Comparison of ENCODE assay signal across 9 cellular contexts in genomic region chr3:63914312-63914711, GRCh38. TPM values are rescaled to one million over a fixed set of nuclear protein-coding genes. Genes with fewer than 3 reads are reported as not detected.
DNase-seq lines count a peak whose midpoint lies in the region; ATAC-seq, FAIRE-seq and TF ChIP-seq lines count a peak whose summit lies in the region.
"Had no signal": no experiment of that assay in that cellular context is flagged by ENCODE, and none has a peak within 500 bp of the region (broad histone marks: within the 10 kb centered on the region; RNA-seq: fewer than 3 reads in every experiment).

No MANE protein-coding gene starts in this region.

- in situ Hi-C loops in GM13976 (cut with MboI; ENCODE audit: low sequenced_read_pairs, unreplicated experiment), result no loop called here

- peak overlapping the region in 4 of 6 donors; percentile 60 to 89 (median 76) for H3K27ac Mint-ChIP-seq in naive B cell

- TF ChIP-seq CTCF in LNCAP (IDR thresholded peaks at IDR 0.05), result peak; percentile 13; the same call in 1 of the 2 replicates
- peak; percentile 15 for TF ChIP-seq CTCF in choroid plexus epithelial cell (conservative IDR thresholded peaks at IDR 0.05; ENCODE audit: low read depth, low read length)
- TF ChIP-seq CTCF in GM13976 (IDR thresholded peaks at IDR 0.05; ENCODE audit: borderline replicate concordance, control extremely low read depth, extremely low read depth, insufficient read depth, missing control alignments), result no peak

- no peak for ATAC-seq in naive B cell (ENCODE audit: low read depth in 2 of 2)

- H3K9me3 Mint-ChIP-seq in naive B cell, result no peaks in the 10 kb centered on the region

- DNase-seq in AML-193 (lab: John Stamatoyannopoulos, UW) (peak; percentile 50 to 65), choroid plexus epithelial cell (ENCODE audit: low read depth) (peak; percentile 80), naive B cell (no peak), NCI-H446 (lab: John Stamatoyannopoulos, UW) (no peak), GM13976 (ENCODE audit: low spot score) (no peak), RCC 7860 (ENCODE audit: low spot score) (no peak), NCI-H510A (lab: John Stamatoyannopoulos, UW) (no peak)
- DNase-seq: foreskin melanocyte had no signal

- peak overlapping the region in 5 of 8 donors; percentile 4 to 94 (median 55) for H3K4me3 Mint-ChIP-seq in naive B cell

- H3K27me3 Mint-ChIP-seq in naive B cell, result no peaks in the 10 kb centered on the region

- no peak overlapping the region for H3K4me3 ChIP-seq in choroid plexus epithelial cell (ENCODE audit: low read depth, low read length)

- no peak for FAIRE-seq in RCC 7860 (lab: Jason Lieb, UNC)

- peaks cover 0 to 8% of the 10 kb centered on the region in 2 donors for H3K36me3 Mint-ChIP-seq in naive B cell

- H3K4me1 Mint-ChIP-seq in naive B cell, result peaks cover 20 to 31% (median 25%) of the 10 kb centered on the region in 3 donors

RNA-seq across cellular contexts. Expression of gene SCAANT1, which starts 2.1 kb away (rescaled TPM):
- polyA plus RNA-seq in naive B cell (ENCODE audit: low read depth in 6 of 6), result not detected

RNA-seq across cellular contexts. Expression of gene ATXN7, which starts 50.6 kb away (rescaled TPM):
- 1 to 10 TPM; 2.5 to 7.2 (median 4.9) TPM for polyA plus RNA-seq in naive B cell (ENCODE audit: low read depth in 6 of 6)

RNA-seq across cellular contexts. Expression of gene THOC7, which starts 50.7 kb away (rescaled TPM):
- polyA plus RNA-seq in naive B cell (ENCODE audit: low read depth in 6 of 6), result 100 to 1,000 TPM in 1 of 6 donors, 10 to 100 TPM in 5; 62.0 to 113 (median 75.0) TPM

Comparison
In these comparisons a context has a peak if more than half of its experiments do, and no peak if none do; other contexts are left out.
1. DNase-seq: peak in AML-193 (2 of 2) and choroid plexus epithelial cell (single experiment); none in naive B cell (single experiment), NCI-H446 (0 of 2), GM13976 (single experiment), RCC 7860 (single experiment) and NCI-H510A (single experiment).